Comparison of ENCODE assay signal across 23 cellular contexts in genomic region chr20:40607927-40608326, GRCh38.
A peak's percentile ranks its signal among the peaks of the same experiment; 100 is the strongest.
DNase-seq lines count a peak whose midpoint lies in the region; ATAC-seq and TF ChIP-seq lines count a peak whose summit lies in the region.
"Had no signal": no experiment of that assay in that cellular context is flagged by ENCODE, and none has a peak within 500 bp of the region (broad histone marks: within the 10 kb centered on the region; RNA-seq: fewer than 3 reads in every experiment).

No MANE protein-coding gene starts in this region.

- H2AFZ ChIP-seq in osteoblast (ENCODE audit: low read length) = no peak overlapping the region

- TF ChIP-seq EP300 in esophagus muscularis mucosa (IDR thresholded peaks at IDR 0.05) = no peak

- in situ Hi-C loops in GM13976 (cut with MboI; ENCODE audit: low sequenced_read_pairs, unreplicated experiment) = no loop called here

- H3K4me3 ChIP-seq in esophagus muscularis mucosa (no peak overlapping the region), osteoblast (ENCODE audit: insufficient read depth, low read length) (no peak overlapping the region)
- H3K4me3 ChIP-seq: GM12878 had no signal

- no peak for TF ChIP-seq POLR2A in esophagus muscularis mucosa (IDR thresholded peaks at IDR 0.05; ENCODE audit: low read depth)

- H3K4me1 ChIP-seq in esophagus muscularis mucosa (no peaks in the 10 kb centered on the region), osteoblast (ENCODE audit: insufficient read depth, low read length) (no peaks in the 10 kb centered on the region)

- 95% methylated on average over 5 of the region's 5 CpGs for WGBS in esophagus muscularis mucosa

- H3K9me3 ChIP-seq in esophagus muscularis mucosa = no peaks in the 10 kb centered on the region
- H3K9me3 ChIP-seq in osteoblast (ENCODE audit: low read depth, low read length) = no peaks in the 10 kb centered on the region

- intact Hi-C loops in esophagus muscularis mucosa (cut with DNase I) = no loop called here

- H3K27ac ChIP-seq in esophagus muscularis mucosa (replicated peaks in 1 of 4) (no peak overlapping the region), osteoblast (ENCODE audit: low read depth, low read length) (no peak overlapping the region)
- H3K27ac ChIP-seq: 22Rv1, HL-60, RWPE1 had no signal

- DNase-seq in DMS 273 (lab: John Stamatoyannopoulos, UW; ENCODE audit: unreplicated experiment) (peak; percentile 73), DMS 273 treated with DMSO at 0.1 percent for 48 hours (lab: John Stamatoyannopoulos, UW) (no peak), NCI-H1417 treated with DMSO at 0.1 percent for 48 hours (lab: John Stamatoyannopoulos, UW) (peak; percentile 83), NCI-H748 (lab: John Stamatoyannopoulos, UW; ENCODE audit: unreplicated experiment) (peak; percentile 53), esophagus muscularis mucosa (ENCODE audit: extremely low spot score) (peak; percentile 50), osteoblast (ENCODE audit: insufficient read length, low spot score, missing footprints) (no peak), GM13976 (ENCODE audit: low spot score) (no peak)
- DNase-seq: GDM1, Karpas-422, NCI-H1092, NCI-H2081, NCI-H2227 treated with DMSO at 0.1 percent for 48 hours, NCI-H510A treated with DMSO at 0.1 percent for 48 hours, NCI-H82, SHP77, T-cell had no signal

- TF ChIP-seq CTCF in esophagus muscularis mucosa (IDR thresholded peaks at IDR 0.05) = no peak
- no peak for TF ChIP-seq CTCF in osteoblast (IDR thresholded peaks at IDR 0.05; ENCODE audit: extremely low read depth, low read depth, low read length)
- no peak for TF ChIP-seq CTCF in GM13976 (IDR thresholded peaks at IDR 0.05; ENCODE audit: borderline replicate concordance, control extremely low read depth, extremely low read depth, insufficient read depth, missing control alignments)

- no peaks in the 10 kb centered on the region for H4K20me1 ChIP-seq in osteoblast (ENCODE audit: insufficient read depth, low read length)

- no peaks in the 10 kb centered on the region for H3K79me2 ChIP-seq in osteoblast (ENCODE audit: insufficient read depth, low read length)

- H3K36me3 ChIP-seq in esophagus muscularis mucosa = no peaks in the 10 kb centered on the region
- no peaks in the 10 kb centered on the region for H3K36me3 ChIP-seq in osteoblast (ENCODE audit: insufficient read depth, low read length)

- H3K27me3 ChIP-seq in esophagus muscularis mucosa = peaks cover 0 to 19% (median 0%) of the 10 kb centered on the region in 4 donors
- peaks cover 4% of the 10 kb centered on the region for H3K27me3 ChIP-seq in osteoblast (ENCODE audit: insufficient read depth, low read length)

- no peak for ATAC-seq in GM19035 (IDR thresholded peaks at IDR 0.05; ENCODE audit: unreplicated experiment)
- ATAC-seq: GM12878, HCT116, Panc1, T-cell had no signal

- H3K4me2 ChIP-seq in osteoblast (ENCODE audit: insufficient read depth, low read length) = no peak overlapping the region

Comparison
In these comparisons a context has a peak if more than half of its experiments do, and no peak if none do; other contexts are left out.
1. DNase-seq: peak in DMS 273 (single experiment), NCI-H1417 treated with DMSO at 0.1 percent for 48 hours (single experiment), NCI-H748 (single experiment) and esophagus muscularis mucosa (single experiment); none in DMS 273 treated with DMSO at 0.1 percent for 48 hours (single experiment), osteoblast (single experiment) and GM13976 (single experiment).